ENCODE assay signal across 14 cellular contexts in genomic region chr6:101761124-101761601, GRCh38.
DNase-seq lines count a peak whose midpoint lies in the region; ATAC-seq, FAIRE-seq and TF ChIP-seq lines count a peak whose summit lies in the region.
"Had no signal": no experiment of that assay in that cellular context is flagged by ENCODE, and none has a peak within 500 bp of the region (broad histone marks: within the 10 kb centered on the region; RNA-seq: fewer than 3 reads in every experiment).

No MANE protein-coding gene starts in this region.

- H3K9me3 Mint-ChIP-seq in GM23338: no peaks in the 10 kb centered on the region
- no peaks in the 10 kb centered on the region for H3K9me3 Mint-ChIP-seq in activated CD8-positive, alpha-beta memory T cell treated with anti-CD3 and anti-CD28 coated beads, Interleukin-2, amount 10 ng/mL, durations not matched to agents 7 days and 5 days (ENCODE audit: low read depth)

- no peak overlapping the region for H4K12ac ChIP-seq in trophoblast cell (ENCODE audit: low read depth, low read length)

- no peak overlapping the region for H3K23ac ChIP-seq in trophoblast cell (ENCODE audit: low read length)

- CTCF ChIA-PET in activated CD8-positive, alpha-beta memory T cell treated with anti-CD3 and anti-CD28 coated beads, Interleukin-2, amount 10 ng/mL, durations not matched to agents 7 days and 5 days (lab: Charles Lee): no interaction called here

- no peaks in the 10 kb centered on the region for H3K27me3 Mint-ChIP-seq in GM23338 (ENCODE audit: insufficient read depth, low read depth, poor library complexity)
- no peaks in the 10 kb centered on the region for H3K27me3 Mint-ChIP-seq in activated CD8-positive, alpha-beta memory T cell treated with anti-CD3 and anti-CD28 coated beads, Interleukin-2, amount 10 ng/mL, durations not matched to agents 7 days and 5 days
- H3K27me3 Mint-ChIP-seq: T-helper 17 cell had no signal

- no peaks in the 10 kb centered on the region for H3K36me3 Mint-ChIP-seq in GM23338 (ENCODE audit: low read depth)
- H3K36me3 Mint-ChIP-seq in activated CD8-positive, alpha-beta memory T cell treated with anti-CD3 and anti-CD28 coated beads, Interleukin-2, amount 10 ng/mL, durations not matched to agents 7 days and 5 days: no peaks in the 10 kb centered on the region

- no peaks in the 10 kb centered on the region; the same call in 1 of the 2 replicates for H3F3A ChIP-seq in GM23338 (replicated peaks; ENCODE audit: low read depth)

- H3K4me2 ChIP-seq in GM23338 (no peak overlapping the region), trophoblast cell (ENCODE audit: low read length) (no peak overlapping the region)

- no peaks in the 10 kb centered on the region for H3K79me2 ChIP-seq in GM23338 (replicated peaks; ENCODE audit: insufficient read depth)
- H3K79me2 ChIP-seq in trophoblast cell (ENCODE audit: control insufficient read depth, insufficient read depth, low read length, poor library complexity): no peaks in the 10 kb centered on the region

- DNase-seq in GM23338 (ENCODE audit: low spot score): no peak
- peak; percentile 62 for DNase-seq in OCI-M1 (lab: John Stamatoyannopoulos, UW)
- peak; percentile 94 for DNase-seq in fibroblast of mammary gland (ENCODE audit: low read depth)
- peak; percentile 86 to 94 for DNase-seq in trophoblast cell
- DNase-seq in frontal cortex (ENCODE audit: low spot score in 2 of 2): no peak
- no peak for DNase-seq in activated CD8-positive, alpha-beta memory T cell treated with anti-CD3 and anti-CD28 coated beads, Interleukin-2, amount 10 ng/mL, durations not matched to agents 7 days and 5 days
- DNase-seq: DMS79, esophagus squamous epithelium, Karpas-422, NCI-H524, T-helper 17 cell had no signal

- peaks cover 43% of the 10 kb centered on the region for H3K4me1 ChIP-seq in GM23338 (ENCODE audit: insufficient read depth)
- no peaks in the 10 kb centered on the region for H3K4me1 ChIP-seq in trophoblast cell (ENCODE audit: control insufficient read depth in 1 of 2, insufficient read depth in 2 of 2, low read length in 2 of 2)
- H3K4me1 ChIP-seq: tibial nerve had no signal

- H3K27ac ChIP-seq in GM23338 (ENCODE audit: low read depth) (0 out of 2 replicates have a peak overlapping the region, but pooled peaks have one; percentile 43), trophoblast cell (ENCODE audit: low read depth, low read length) (no peak overlapping the region)
- H3K27ac ChIP-seq: esophagus squamous epithelium, tibial nerve had no signal

- no peak for ATAC-seq in GM23338
- ATAC-seq in GM19035 (IDR thresholded peaks at IDR 0.05; ENCODE audit: unreplicated experiment): no peak
- no peak for ATAC-seq in activated CD8-positive, alpha-beta memory T cell treated with anti-CD3 and anti-CD28 coated beads, Interleukin-2, amount 10 ng/mL, durations not matched to agents 7 days and 5 days
- no peak for ATAC-seq in GM18511 (IDR thresholded peaks at IDR 0.05; ENCODE audit: unreplicated experiment)
- ATAC-seq: T-helper 17 cell had no signal

- no peak overlapping the region for H2BK5ac ChIP-seq in trophoblast cell (ENCODE audit: low read depth, low read length, poor library complexity)

- no peak overlapping the region for H2BK12ac ChIP-seq in trophoblast cell (ENCODE audit: low read length)

- H4K8ac ChIP-seq in trophoblast cell (ENCODE audit: low read depth, low read length): no peak overlapping the region

- no peak overlapping the region for H2AK5ac ChIP-seq in trophoblast cell (ENCODE audit: low read length)

- no peaks in the 10 kb centered on the region for H3K9me2 ChIP-seq in GM23338 (ENCODE audit: insufficient read depth)

- no peak overlapping the region for H2AFZ ChIP-seq in GM23338
- H2AFZ ChIP-seq in trophoblast cell (ENCODE audit: insufficient read depth, low read length, poor library complexity): no peak overlapping the region

- no peaks in the 10 kb centered on the region for H3K79me1 ChIP-seq in trophoblast cell (ENCODE audit: low read length)

- H3K27ac Mint-ChIP-seq in GM23338: no peak overlapping the region
- H3K27ac Mint-ChIP-seq in activated CD8-positive, alpha-beta memory T cell treated with anti-CD3 and anti-CD28 coated beads, Interleukin-2, amount 10 ng/mL, durations not matched to agents 7 days and 5 days: no peak overlapping the region
- H3K27ac Mint-ChIP-seq: T-helper 17 cell had no signal

- H4K20me1 ChIP-seq in GM23338 (replicated peaks; ENCODE audit: insufficient read depth): no peaks in the 10 kb centered on the region

- peaks cover 35% of the 10 kb centered on the region for H3K4me1 Mint-ChIP-seq in GM23338
- no peaks in the 10 kb centered on the region for H3K4me1 Mint-ChIP-seq in activated CD8-positive, alpha-beta memory T cell treated with anti-CD3 and anti-CD28 coated beads, Interleukin-2, amount 10 ng/mL, durations not matched to agents 7 days and 5 days
- H3K4me1 Mint-ChIP-seq: T-helper 17 cell had no signal

- H3K27me3 ChIP-seq in GM23338 (ENCODE audit: insufficient read depth): no peaks in the 10 kb centered on the region
- H3K27me3 ChIP-seq in trophoblast cell (ENCODE audit: insufficient read depth, low read length): no peaks in the 10 kb centered on the region
- H3K27me3 ChIP-seq: esophagus squamous epithelium, tibial nerve had no signal

- no peak overlapping the region for H4K91ac ChIP-seq in trophoblast cell (ENCODE audit: low read depth, low read length)

- no peaks in the 10 kb centered on the region for H3K9me3 ChIP-seq in trophoblast cell (ENCODE audit: insufficient read depth, low read depth, low read length)
- H3K9me3 ChIP-seq: esophagus squamous epithelium, tibial nerve had no signal

- FAIRE-seq in frontal cortex (lab: Jason Lieb, UNC): no peak

- H3K18ac ChIP-seq in trophoblast cell (ENCODE audit: low read length): no peak overlapping the region

- H3K9ac ChIP-seq in trophoblast cell (ENCODE audit: low read length): no peak overlapping the region

- no peak overlapping the region for H3K4me3 Mint-ChIP-seq in GM23338
- no peak overlapping the region for H3K4me3 Mint-ChIP-seq in activated CD8-positive, alpha-beta memory T cell treated with anti-CD3 and anti-CD28 coated beads, Interleukin-2, amount 10 ng/mL, durations not matched to agents 7 days and 5 days
- H3K4me3 Mint-ChIP-seq: T-helper 17 cell had no signal

- no peak overlapping the region for H3K4ac ChIP-seq in trophoblast cell (ENCODE audit: low read depth, low read length)

- H3K4me3 ChIP-seq in GM23338 (no peak overlapping the region), fibroblast of mammary gland (ENCODE audit: control insufficient read depth, low read depth, low read length) (no peak overlapping the region), trophoblast cell (ENCODE audit: low read depth, low read length) (no peak overlapping the region)
- H3K4me3 ChIP-seq: esophagus squamous epithelium, tibial nerve had no signal

- no peak overlapping the region for H3K14ac ChIP-seq in trophoblast cell (ENCODE audit: low read length)

- no peaks in the 10 kb centered on the region for H3K36me3 ChIP-seq in GM23338 (ENCODE audit: insufficient read depth)
- H3K36me3 ChIP-seq in trophoblast cell (ENCODE audit: control insufficient read depth in 1 of 2, insufficient read depth in 2 of 2, low read length in 2 of 2): no peaks in the 10 kb centered on the region
- H3K36me3 ChIP-seq: esophagus squamous epithelium, tibial nerve had no signal

- TF ChIP-seq CTCF in GM23338 (conservative IDR thresholded peaks at IDR 0.05; ENCODE audit: low read depth in 2 of 2) (no peak), fibroblast of mammary gland (conservative IDR thresholded peaks at IDR 0.05; ENCODE audit: control insufficient read depth, insufficient read depth, low read depth, low read length) (no peak)

- H2BK120ac ChIP-seq in trophoblast cell (ENCODE audit: insufficient read depth, low read length, poor library complexity): no peak overlapping the region

TF ChIP-seq in GM23338, 12 proteins besides CTCF, POLR2A, EP300 and RAD21 (continues in another document):
- no peak for TF ChIP-seq POLR2AphosphoS5 (IDR thresholded peaks at IDR 0.05; ENCODE audit: low read depth)
- TF ChIP-seq CREB1 (CRISPR knock-in tag; IDR thresholded peaks at IDR 0.05; ENCODE audit: low read depth): no peak
- TF ChIP-seq, protein P1, sequence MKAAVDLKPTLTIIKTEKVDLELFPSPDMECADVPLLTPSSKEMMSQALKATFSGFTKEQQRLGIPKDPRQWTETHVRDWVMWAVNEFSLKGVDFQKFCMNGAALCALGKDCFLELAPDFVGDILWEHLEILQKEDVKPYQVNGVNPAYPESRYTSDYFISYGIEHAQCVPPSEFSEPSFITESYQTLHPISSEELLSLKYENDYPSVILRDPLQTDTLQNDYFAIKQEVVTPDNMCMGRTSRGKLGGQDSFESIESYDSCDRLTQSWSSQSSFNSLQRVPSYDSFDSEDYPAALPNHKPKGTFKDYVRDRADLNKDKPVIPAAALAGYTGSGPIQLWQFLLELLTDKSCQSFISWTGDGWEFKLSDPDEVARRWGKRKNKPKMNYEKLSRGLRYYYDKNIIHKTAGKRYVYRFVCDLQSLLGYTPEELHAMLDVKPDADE (IDR thresholded peaks at IDR 0.05): no peak
- no peak for TF ChIP-seq ZNF331 (CRISPR knock-in tag; IDR thresholded peaks at IDR 0.05; ENCODE audit: low read depth)
- no peak for TF ChIP-seq NANOG (IDR thresholded peaks at IDR 0.05; ENCODE audit: borderline replicate concordance)
- TF ChIP-seq REST (IDR thresholded peaks at IDR 0.05; ENCODE audit: unreplicated experiment): no peak

Comparison
In these comparisons a context has a peak if more than half of its experiments do, and no peak if none do; other contexts are left out.
1. DNase-seq: peak in OCI-M1 (single experiment), fibroblast of mammary gland (single experiment) and trophoblast cell (2 of 2); none in GM23338 (single experiment), frontal cortex (0 of 2) and activated CD8-positive, alpha-beta memory T cell treated with anti-CD3 and anti-CD28 coated beads, Interleukin-2, amount 10 ng/mL, durations not matched to agents 7 days and 5 days (single experiment).